In the genomic region with DNA sequence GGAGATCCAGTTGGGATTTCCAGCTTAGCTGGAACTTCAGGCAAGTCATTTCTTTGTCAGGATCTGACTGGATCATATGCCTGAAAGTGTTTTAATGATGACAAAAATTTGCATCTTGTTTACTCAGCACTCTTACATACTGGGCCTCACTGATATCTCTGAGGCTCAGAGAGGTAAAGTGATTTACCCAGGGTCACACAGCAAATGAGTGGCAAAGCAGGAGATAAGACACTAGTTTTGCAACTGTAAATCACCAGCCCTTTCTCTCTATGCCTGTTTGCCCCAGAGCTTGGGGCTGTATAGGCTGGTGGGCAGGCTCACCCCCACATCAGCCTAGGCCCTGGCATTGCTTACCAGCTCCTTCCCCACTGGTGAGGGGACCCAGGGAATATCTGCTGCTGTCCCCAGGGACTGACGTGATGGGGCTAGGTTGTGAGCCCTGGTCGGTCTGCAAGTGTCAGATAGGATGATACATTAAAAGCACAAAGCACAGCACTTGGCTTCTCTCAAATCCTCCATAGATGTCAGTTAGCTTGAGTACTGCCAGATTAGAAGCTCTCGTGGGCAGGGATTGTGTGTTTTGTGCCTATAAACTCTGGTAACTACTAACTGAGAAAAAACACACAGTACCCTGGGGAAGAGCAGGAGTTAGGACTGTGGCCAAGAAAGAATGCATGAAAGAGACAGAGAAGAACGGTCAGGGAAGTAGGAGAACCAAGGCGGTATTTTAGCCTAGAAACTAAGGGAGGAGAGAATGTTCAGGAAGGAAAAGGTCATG, we compare ENCODE assay signal across 24 cellular contexts.
DNase-seq lines count a peak whose midpoint lies in the region; ATAC-seq, FAIRE-seq and TF ChIP-seq lines count a peak whose summit lies in the region.
"Had no signal": no experiment of that assay in that cellular context is flagged by ENCODE, and none has a peak within 500 bp of the region (broad histone marks: within the 10 kb centered on the region; RNA-seq: fewer than 3 reads in every experiment).

No MANE protein-coding gene starts in this region.

- POLR2A ChIA-PET in A549 (lab: Yijun Ruan, JAX) = interaction anchor here (0.6 kb wide), 1 partner anchor 95 kb away, joined by 4 read pairs; no protein-coding TSS in a partner anchor
- POLR2A ChIA-PET in Panc1 (lab: Charles Lee) = no interaction called here

- H3K4me2 ChIP-seq in A549 = no peak overlapping the region

- H3K4me1 Mint-ChIP-seq in activated T-cell treated with anti-CD3 and anti-CD28 coated beads, Interleukin-2, amount 50 U/mL, for 72 hours (ENCODE audit: low read depth) = no peaks in the 10 kb centered on the region
- H3K4me1 Mint-ChIP-seq: activated CD4-positive, alpha-beta memory T cell treated with anti-CD3 and anti-CD28 coated beads, Interleukin-2, amount 10 ng/mL, durations not matched to agents 7 days and 5 days; activated naive CD8-positive, alpha-beta T cell treated with anti-CD3 and anti-CD28 coated beads for 36 hours; CD8-positive, alpha-beta memory T cell; central memory CD8-positive, alpha-beta T cell; T-helper 17 cell had no signal

- no peak for ATAC-seq in A549
- no peak for ATAC-seq in Panc1
- ATAC-seq in activated T-cell treated with anti-CD3 and anti-CD28 coated beads, Interleukin-2, amount 50 U/mL, for 72 hours (replicated peaks in 1 of 2) = no peak
- no peak for ATAC-seq in HG02981 (IDR thresholded peaks at IDR 0.05; ENCODE audit: unreplicated experiment)
- ATAC-seq: SK-N-SH treated with all-trans-retinoic acid at 6 μM for 48 hours; stimulated activated naive CD8-positive, alpha-beta T cell treated with anti-CD3 and anti-CD28 coated beads, Interleukin-15, Interleukin-2, amounts not matched to agents 100 U/mL and 50 U/mL, for 24 hours; T-helper 17 cell had no signal

- no peak for TF ChIP-seq RAD21 in A549 (conservative IDR thresholded peaks at IDR 0.05 in 1 of 2, IDR thresholded peaks at IDR 0.05 in 1 of 2)

- TF ChIP-seq CTCF in A549 (IDR thresholded peaks at IDR 0.05) (no peak), Panc1 (IDR thresholded peaks at IDR 0.05) (no peak), fibroblast of the aortic adventitia (IDR thresholded peaks at IDR 0.05; ENCODE audit: insufficient read depth, low read length) (no peak), prostate gland (IDR thresholded peaks at IDR 0.05) (no peak)

- no peak for TF ChIP-seq POLR2A in A549 (IDR thresholded peaks at IDR 0.05; ENCODE audit: low read length)
- no peak for TF ChIP-seq POLR2A in prostate gland (IDR thresholded peaks at IDR 0.05)

- no peaks in the 10 kb centered on the region for H3K27me3 ChIP-seq in Panc1 (ENCODE audit: control insufficient read depth, insufficient read depth, low read length)
- no peaks in the 10 kb centered on the region for H3K27me3 ChIP-seq in prostate gland (replicated peaks; ENCODE audit: insufficient read depth)
- H3K27me3 ChIP-seq: thyroid gland had no signal

- H3K4me1 ChIP-seq in A549 (no peaks in the 10 kb centered on the region), Panc1 (ENCODE audit: control insufficient read depth, insufficient read depth, low read length) (0 out of 2 replicates have a peak, but pooled peaks cover 8% of the 10 kb centered on the region), prostate gland (replicated peaks) (peaks cover 7% of the 10 kb centered on the region)

- H3K27ac ChIP-seq in A549 = no peak overlapping the region
- H3K27ac ChIP-seq in Panc1 (ENCODE audit: low read length) = peak overlapping the region; percentile 5; the same call in 1 of the 2 replicates
- peak overlapping the region; percentile 37 to 60 for H3K27ac ChIP-seq in prostate gland
- H3K27ac ChIP-seq: thyroid gland had no signal

- H3K4me3 Mint-ChIP-seq in activated T-cell treated with anti-CD3 and anti-CD28 coated beads, Interleukin-2, amount 50 U/mL, for 72 hours = no peak overlapping the region
- H3K4me3 Mint-ChIP-seq: activated CD4-positive, alpha-beta memory T cell treated with anti-CD3 and anti-CD28 coated beads, Interleukin-2, amount 10 ng/mL, durations not matched to agents 7 days and 5 days; activated naive CD8-positive, alpha-beta T cell treated with anti-CD3 and anti-CD28 coated beads for 36 hours; CD8-positive, alpha-beta memory T cell; central memory CD8-positive, alpha-beta T cell; neural crest cell; T-helper 17 cell had no signal

- H3K27ac Mint-ChIP-seq in activated T-cell treated with anti-CD3 and anti-CD28 coated beads, Interleukin-2, amount 50 U/mL, for 72 hours = no peak overlapping the region
- H3K27ac Mint-ChIP-seq: activated CD4-positive, alpha-beta memory T cell treated with anti-CD3 and anti-CD28 coated beads, Interleukin-2, amount 10 ng/mL, durations not matched to agents 7 days and 5 days; activated naive CD8-positive, alpha-beta T cell treated with anti-CD3 and anti-CD28 coated beads for 36 hours; CD8-positive, alpha-beta memory T cell; T-helper 17 cell had no signal

- no peaks in the 10 kb centered on the region for H3K36me3 Mint-ChIP-seq in activated T-cell treated with anti-CD3 and anti-CD28 coated beads, Interleukin-2, amount 50 U/mL, for 72 hours (ENCODE audit: insufficient read depth in 2 of 2)
- H3K36me3 Mint-ChIP-seq: activated naive CD8-positive, alpha-beta T cell treated with anti-CD3 and anti-CD28 coated beads for 36 hours; CD8-positive, alpha-beta memory T cell had no signal

- WGBS in A549 (ENCODE audit: missing lambda C conversion rate) = 73% methylated on average over 5 of the region's 5 CpGs
- 26% methylated on average over 5 of the region's 5 CpGs for WGBS in prostate gland

- no peak for FAIRE-seq in A549 (lab: Jason Lieb, UNC)
- FAIRE-seq: A204.1, H54 had no signal

- CTCF ChIA-PET in A549 (lab: Yijun Ruan, JAX) = interaction anchor here (0.7 to 6.0 kb wide), 5 partner anchors 18 to 1507 kb away, joined by 3 to 19 read pairs (median 4); no protein-coding TSS in a partner anchor
- CTCF ChIA-PET in Panc1 (lab: Charles Lee) = no interaction called here

- intact Hi-C loops in Panc1 (cut with micrococcal nuclease; ENCODE audit: unreplicated experiment) = no loop called here
- intact Hi-C loops in prostate gland (cut with DNase I) = no loop called here

- H3K4me3 ChIP-seq in A549 = no peak overlapping the region
- no peak overlapping the region for H3K4me3 ChIP-seq in Panc1 (ENCODE audit: low read depth in 2 of 2, low read length in 2 of 2)
- H3K4me3 ChIP-seq in fibroblast of the aortic adventitia (ENCODE audit: low read depth, low read length) = no peak overlapping the region
- no peak overlapping the region for H3K4me3 ChIP-seq in prostate gland
- H3K4me3 ChIP-seq: thyroid gland had no signal

- no TSS peak for BruUV-seq in Panc1 (replicated peaks; lab: Mats Ljungman, UMichigan)

- TF ChIP-seq EP300 in A549 (IDR thresholded peaks at IDR 0.05) = no peak

- DNase-seq in A549 (ENCODE audit: low read depth in 1 of 2, low spot score in 1 of 2) = no peak
- no peak for DNase-seq in Panc1 (ENCODE audit: low read depth, low spot score)
- peak; percentile 37 for DNase-seq in fibroblast of the aortic adventitia (ENCODE audit: low read depth)
- DNase-seq in prostate gland (ENCODE audit: low spot score) = peak; percentile 59
- no peak for DNase-seq in activated T-cell treated with anti-CD3 and anti-CD28 coated beads, Interleukin-2, amount 50 U/mL, for 72 hours
- no peak for DNase-seq in NAMALWA (ENCODE audit: low spot score)
- no peak for DNase-seq in NCI-H82 (lab: John Stamatoyannopoulos, UW)
- DNase-seq: activated CD4-positive, alpha-beta memory T cell treated with anti-CD3 and anti-CD28 coated beads, Interleukin-2, amount 10 ng/mL, durations not matched to agents 7 days and 5 days; activated CD4-positive, alpha-beta T cell treated with anti-CD3 and anti-CD28 coated beads for 1 hour; activated naive CD8-positive, alpha-beta T cell treated with anti-CD3 and anti-CD28 coated beads for 36 hours; AML-193; CD8-positive, alpha-beta memory T cell; islet precursor cell; KBM-7; NCI-H1436; stimulated activated naive CD8-positive, alpha-beta T cell treated with anti-CD3 and anti-CD28 coated beads, Interleukin-15, Interleukin-2, amounts not matched to agents 100 U/mL and 50 U/mL, for 24 hours; T-helper 17 cell; thyroid gland had no signal

- H3K9me3 ChIP-seq in A549 (no peaks in the 10 kb centered on the region), Panc1 (ENCODE audit: control insufficient read depth, insufficient read depth, low read depth, low read length) (no peaks in the 10 kb centered on the region), prostate gland (no peaks in the 10 kb centered on the region)
- H3K9me3 ChIP-seq: thyroid gland had no signal

- in situ Hi-C loops in Panc1 (cut with HindIII; ENCODE audit: low pct_unique_long_range_greater_than_20kb, low sequenced_read_pairs) = no loop called here

- H3K27me3 Mint-ChIP-seq in activated T-cell treated with anti-CD3 and anti-CD28 coated beads, Interleukin-2, amount 50 U/mL, for 72 hours (ENCODE audit: low read depth) = no peaks in the 10 kb centered on the region
- H3K27me3 Mint-ChIP-seq: activated CD4-positive, alpha-beta memory T cell treated with anti-CD3 and anti-CD28 coated beads, Interleukin-2, amount 10 ng/mL, durations not matched to agents 7 days and 5 days; activated naive CD8-positive, alpha-beta T cell treated with anti-CD3 and anti-CD28 coated beads for 36 hours had no signal

- no peaks in the 10 kb centered on the region for H3K36me3 ChIP-seq in Panc1 (ENCODE audit: control insufficient read depth, insufficient read depth, low read length)
- no peaks in the 10 kb centered on the region for H3K36me3 ChIP-seq in prostate gland
- H3K36me3 ChIP-seq: thyroid gland had no signal

- no peaks in the 10 kb centered on the region for H3K9me3 Mint-ChIP-seq in activated T-cell treated with anti-CD3 and anti-CD28 coated beads, Interleukin-2, amount 50 U/mL, for 72 hours
- H3K9me3 Mint-ChIP-seq: activated CD4-positive, alpha-beta memory T cell treated with anti-CD3 and anti-CD28 coated beads, Interleukin-2, amount 10 ng/mL, durations not matched to agents 7 days and 5 days; activated naive CD8-positive, alpha-beta T cell treated with anti-CD3 and anti-CD28 coated beads for 36 hours; CD8-positive, alpha-beta memory T cell; central memory CD8-positive, alpha-beta T cell; neural crest cell had no signal

TF ChIP-seq in A549, 52 proteins besides CTCF, POLR2A, EP300 and RAD21:
- TF ChIP-seq KDM1A (IDR thresholded peaks at IDR 0.05; ENCODE audit: low read depth) = 0 out of 2 replicates have a peak, but pooled peaks have one; percentile 21
- no peak for TF ChIP-seq KDM5A (IDR thresholded peaks at IDR 0.05)
- no peak for TF ChIP-seq ESRRA (IDR thresholded peaks at IDR 0.05; ENCODE audit: borderline replicate concordance, low read length)
- TF ChIP-seq BCL3 (IDR thresholded peaks at IDR 0.05) = no peak
TF ChIP-seq in A549: peak in this region for 1.

Comparison
In these comparisons a context has a peak if more than half of its experiments do, and no peak if none do; other contexts are left out.
1. DNase-seq: peak in fibroblast of the aortic adventitia (single experiment) and prostate gland (single experiment); none in A549 (0 of 2), Panc1 (single experiment), activated T-cell treated with anti-CD3 and anti-CD28 coated beads, Interleukin-2, amount 50 U/mL, for 72 hours (0 of 2), NAMALWA (single experiment) and NCI-H82 (single experiment).
2. H3K27ac ChIP-seq: peak in Panc1 (single experiment) and prostate gland (2 of 2); none in A549 (0 of 2).